ENCODE assay signal across 1 cellular context in genomic region chr4:25308761-25309160, GRCh38.
TF ChIP-seq lines count a peak whose summit lies in the region.

No MANE protein-coding gene starts in this region.

TF ChIP-seq in GM12878, 131 proteins besides CTCF, POLR2A, EP300 and RAD21 (continued from another document):
- TF ChIP-seq, protein P1, sequence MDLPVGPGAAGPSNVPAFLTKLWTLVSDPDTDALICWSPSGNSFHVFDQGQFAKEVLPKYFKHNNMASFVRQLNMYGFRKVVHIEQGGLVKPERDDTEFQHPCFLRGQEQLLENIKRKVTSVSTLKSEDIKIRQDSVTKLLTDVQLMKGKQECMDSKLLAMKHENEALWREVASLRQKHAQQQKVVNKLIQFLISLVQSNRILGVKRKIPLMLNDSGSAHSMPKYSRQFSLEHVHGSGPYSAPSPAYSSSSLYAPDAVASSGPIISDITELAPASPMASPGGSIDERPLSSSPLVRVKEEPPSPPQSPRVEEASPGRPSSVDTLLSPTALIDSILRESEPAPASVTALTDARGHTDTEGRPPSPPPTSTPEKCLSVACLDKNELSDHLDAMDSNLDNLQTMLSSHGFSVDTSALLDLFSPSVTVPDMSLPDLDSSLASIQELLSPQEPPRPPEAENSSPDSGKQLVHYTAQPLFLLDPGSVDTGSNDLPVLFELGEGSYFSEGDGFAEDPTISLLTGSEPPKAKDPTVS (IDR thresholded peaks at IDR 0.05; ENCODE audit: low read depth, low read length) = no peak
- TF ChIP-seq MTA2 (IDR thresholded peaks at IDR 0.05; ENCODE audit: low read depth) (no peak), IKZF2 (IDR thresholded peaks at IDR 0.05) (no peak), MEF2B (IDR thresholded peaks at IDR 0.05; ENCODE audit: partially characterized antibody, poor library complexity, severe bottlenecking) (no peak), STAT3 (IDR thresholded peaks at IDR 0.05; ENCODE audit: low read depth, low read length) (no peak), TCF3 (IDR thresholded peaks at IDR 0.05; ENCODE audit: borderline replicate concordance, insufficient read depth, low read depth, low read length) (no peak), BACH1 (IDR thresholded peaks at IDR 0.05; ENCODE audit: borderline replicate concordance) (no peak), SPI1 (IDR thresholded peaks at IDR 0.05; ENCODE audit: borderline replicate concordance, insufficient read depth, low read depth, low read length) (no peak)
